In genomic region chr7:82423446-82423845, GRCh38 we compare ENCODE assay signal across 23 cellular contexts. TPM values are rescaled to one million over a fixed set of nuclear protein-coding genes. Genes with fewer than 3 reads are reported as not detected.
"Had no signal": no experiment of that assay in that cellular context is flagged by ENCODE, and none has a peak within 500 bp of the region (broad histone marks: within the 10 kb centered on the region; RNA-seq: fewer than 3 reads in every experiment).

No MANE protein-coding gene starts in this region.

- H3K9me3 Mint-ChIP-seq: activated naive CD4-positive, alpha-beta T cell treated with anti-CD3 and anti-CD28 coated beads, Interleukin-2, amount 50 U/mL, for 72 hours; activated T-helper 1 cell treated with anti-CD3 and anti-CD28 coated beads, Interleukin-12 subunit alpha, Interleukin-12 subunit beta, Interleukin-2, Interleukin-4 antibody, amounts not matched to agents 30 ng/mL and 10 ng/mL and 1 ng/mL, durations not matched to agents 14 hours and 24 hours and 36 hours; T-helper 2 cell treated with Interferon-gamma antibody and Interleukin-4, amounts not matched to agents 5 μg/mL and 100 μg/mL, for 36 hours had no signal

- H3K4me3 ChIP-seq: ascending aorta, mucosa of descending colon, spleen, upper lobe of left lung had no signal

- H3K36me3 ChIP-seq: adrenal gland, ascending aorta, brain microvascular endothelial cell, spleen, upper lobe of left lung, WERI-Rb-1 had no signal

- H3K27ac Mint-ChIP-seq: activated CD8-positive, alpha-beta T cell treated with anti-CD3 and anti-CD28 coated beads, Interleukin-2, amount 10 ng/mL, durations not matched to agents 7 days and 5 days; activated naive CD4-positive, alpha-beta T cell treated with anti-CD3 and anti-CD28 coated beads, Interleukin-2, amount 50 U/mL, for 72 hours; activated T-helper 1 cell treated with anti-CD3 and anti-CD28 coated beads, Interleukin-12 subunit alpha, Interleukin-12 subunit beta, Interleukin-2, Interleukin-4 antibody, amounts not matched to agents 30 ng/mL and 10 ng/mL and 1 ng/mL, durations not matched to agents 14 hours and 24 hours and 36 hours; immature natural killer cell; memory B cell; nephron progenitor cell; T-helper 2 cell treated with Interferon-gamma antibody and Interleukin-4, amounts not matched to agents 5 μg/mL and 100 μg/mL, for 36 hours had no signal

- H3K4me3 Mint-ChIP-seq: activated CD8-positive, alpha-beta T cell treated with anti-CD3 and anti-CD28 coated beads, Interleukin-2, amount 10 ng/mL, durations not matched to agents 7 days and 5 days; activated T-helper 1 cell treated with anti-CD3 and anti-CD28 coated beads, Interleukin-12 subunit alpha, Interleukin-12 subunit beta, Interleukin-2, Interleukin-4 antibody, amounts not matched to agents 30 ng/mL and 10 ng/mL and 1 ng/mL, durations not matched to agents 14 hours and 24 hours and 36 hours; immature natural killer cell; memory B cell; nephron progenitor cell; T-helper 2 cell treated with Interferon-gamma antibody and Interleukin-4, amounts not matched to agents 5 μg/mL and 100 μg/mL, for 36 hours had no signal

- H3K4me1 ChIP-seq: ascending aorta, upper lobe of left lung had no signal

- H3K9me3 ChIP-seq: adrenal gland, ascending aorta, mucosa of descending colon, upper lobe of left lung had no signal

- H3K27me3 ChIP-seq: adrenal gland, ascending aorta, brain microvascular endothelial cell, spleen, upper lobe of left lung had no signal

- H3K27me3 Mint-ChIP-seq: memory B cell had no signal

- H3K36me3 Mint-ChIP-seq: activated naive CD4-positive, alpha-beta T cell treated with anti-CD3 and anti-CD28 coated beads, Interleukin-2, amount 50 U/mL, for 72 hours; immature natural killer cell; memory B cell had no signal

- DNase-seq: activated CD4-positive, alpha-beta T cell treated with anti-CD3 and anti-CD28 coated beads for 1 hour; activated CD4-positive, alpha-beta T cell treated with anti-CD3 and anti-CD28 coated beads, Interleukin-2, amount 50 U/mL, for 1 hour; activated CD8-positive, alpha-beta T cell treated with anti-CD3 and anti-CD28 coated beads, Interleukin-2, amount 10 ng/mL, durations not matched to agents 7 days and 5 days; activated gamma-delta T cell; adrenal gland; brain microvascular endothelial cell; central memory CD4-positive, alpha-beta T cell; dermis blood vessel endothelial cell; effector CD8-positive, alpha-beta T cell; immature natural killer cell; mucosa of descending colon; nephron progenitor cell; nucleus accumbens; spleen; stimulated activated CD4-positive, alpha-beta T cell treated with anti-CD3 and anti-CD28 coated beads, Interleukin-4, amount 100 ng/mL, for 24 hours; stimulated activated naive CD4-positive, alpha-beta T cell treated with Interleukin-2 at 50 U/mL for 16 hours; upper lobe of left lung; WERI-Rb-1 had no signal

- H3K4me1 Mint-ChIP-seq: immature natural killer cell, memory B cell, nephron progenitor cell had no signal

- H3K27ac ChIP-seq: ascending aorta, brain microvascular endothelial cell, spleen, upper lobe of left lung, WERI-Rb-1 had no signal

RNA-seq across cellular contexts. Expression of gene CACNA2D1, which starts 20.1 kb away (rescaled TPM):
- total RNA-seq: activated CD8-positive, alpha-beta T cell treated with anti-CD3 and anti-CD28 coated beads, Interleukin-2, amount 10 ng/mL, durations not matched to agents 7 days and 5 days; activated naive CD4-positive, alpha-beta T cell treated with anti-CD3 and anti-CD28 coated beads, Interleukin-2, amount 50 U/mL, for 72 hours; activated T-helper 1 cell treated with anti-CD3 and anti-CD28 coated beads, Interleukin-12 subunit alpha, Interleukin-12 subunit beta, Interleukin-2, Interleukin-4 antibody, amounts not matched to agents 30 ng/mL and 10 ng/mL and 1 ng/mL, durations not matched to agents 14 hours and 24 hours and 36 hours had no signal
- polyA plus RNA-seq: immature natural killer cell had no signal
